In genomic region chr22:24555496-24556253, GRCh38 we compare ENCODE assay signal across 1 cellular context.
A peak's percentile ranks its signal among the peaks of the same experiment; 100 is the strongest.
TF ChIP-seq lines count a peak whose summit lies in the region.

SNRPD3 (plus strand) TSS chr22:24555999; CDS start chr22:24557675, 1,676 bp downstream.

TF ChIP-seq in K562, 482 proteins besides CTCF, POLR2A, EP300 and RAD21 (continued from another document and continues in another):
- TF ChIP-seq ZBTB5 (IDR thresholded peaks at IDR 0.05), result peak; percentile 57; the same call in 1 of the 2 replicates
- TF ChIP-seq CBX1 (IDR thresholded peaks at IDR 0.05; ENCODE audit: low read depth), result 0 out of 2 replicates have a peak, but pooled peaks have one; percentile 29
- no peak for TF ChIP-seq NCOA4 (IDR thresholded peaks at IDR 0.05; ENCODE audit: partially characterized antibody)
- no peak for TF ChIP-seq ZNF239 (CRISPR knock-in tag; IDR thresholded peaks at IDR 0.05)
- TF ChIP-seq ZNF280A (IDR thresholded peaks at IDR 0.05; ENCODE audit: low read depth, partially characterized antibody), result no peak
- no peak for TF ChIP-seq HMG20A (CRISPR knock-in tag; conservative IDR thresholded peaks at IDR 0.05)
- peak; percentile 78 for TF ChIP-seq ZNF143 (CRISPR knock-in tag; IDR thresholded peaks at IDR 0.05)
- TF ChIP-seq RBM17 (IDR thresholded peaks at IDR 0.05; ENCODE audit: borderline replicate concordance, low read depth, low read length), result no peak
- no peak for TF ChIP-seq ZBTB34 (CRISPR knock-in tag; IDR thresholded peaks at IDR 0.05)
- no peak for TF ChIP-seq HMGXB4 (CRISPR knock-in tag; IDR thresholded peaks at IDR 0.05)
- no peak for TF ChIP-seq ZNF778 (CRISPR knock-in tag; IDR thresholded peaks at IDR 0.05)
- no peak for TF ChIP-seq ZNF584 (CRISPR knock-in tag; IDR thresholded peaks at IDR 0.05; ENCODE audit: low read depth)
- peak; percentile 79 for TF ChIP-seq RB1 (IDR thresholded peaks at IDR 0.05; ENCODE audit: low read depth)
- no peak for TF ChIP-seq MAFG (tag; conservative IDR thresholded peaks at IDR 0.05)
- TF ChIP-seq FOXJ2 (tag; IDR thresholded peaks at IDR 0.05), result no peak
- TF ChIP-seq ZFP1 (CRISPR knock-in tag; IDR thresholded peaks at IDR 0.05), result no peak
- no peak for TF ChIP-seq PCBP2 (IDR thresholded peaks at IDR 0.05; ENCODE audit: low read depth, low read length, poor library complexity, severe bottlenecking)
- TF ChIP-seq ZNF197 (CRISPR knock-in tag; IDR thresholded peaks at IDR 0.05; ENCODE audit: low read depth), result no peak
- TF ChIP-seq CHAMP1 (IDR thresholded peaks at IDR 0.05), result no peak; the same call in 1 of the 2 replicates
- peak; percentile 91 for TF ChIP-seq PHF20 (IDR thresholded peaks at IDR 0.05; ENCODE audit: partially characterized antibody)
- TF ChIP-seq MAZ (CRISPR knock-in tag; conservative IDR thresholded peaks at IDR 0.05 in 1 of 2, IDR thresholded peaks at IDR 0.05 in 1 of 2), result peak; percentile 64 to 77; a peak in 3 of 4 replicates
- TF ChIP-seq HSF4 (CRISPR knock-in tag; IDR thresholded peaks at IDR 0.05; ENCODE audit: borderline replicate concordance), result no peak
- TF ChIP-seq TEAD1 (CRISPR knock-in tag; IDR thresholded peaks at IDR 0.05), result 0 out of 4 replicates have a peak, but pooled peaks of 1 of the 2 experiments have one; percentile 35
- TF ChIP-seq TCF7L2 (IDR thresholded peaks at IDR 0.05; ENCODE audit: low read depth, low read length), result no peak
- TF ChIP-seq U2AF2 (optimal IDR thresholded peaks at IDR 0.05; ENCODE audit: low read depth, low read length), result no peak
- TF ChIP-seq ZNF184 (CRISPR knock-in tag; IDR thresholded peaks at IDR 0.05), result no peak
- TF ChIP-seq PTRF (tag; IDR thresholded peaks at IDR 0.05), result no peak
- no peak for TF ChIP-seq BRD9 (IDR thresholded peaks at IDR 0.05; ENCODE audit: low read depth, partially characterized antibody)
- no peak for TF ChIP-seq ZNF695 (CRISPR knock-in tag; IDR thresholded peaks at IDR 0.05)
- TF ChIP-seq ZNF318 (IDR thresholded peaks at IDR 0.05; ENCODE audit: borderline replicate concordance in 1 of 2, low read depth in 1 of 2), result no peak
- TF ChIP-seq FOXJ3 (CRISPR knock-in tag; IDR thresholded peaks at IDR 0.05), result no peak
- TF ChIP-seq PHTF2 (CRISPR knock-in tag; IDR thresholded peaks at IDR 0.05), result no peak
- no peak for TF ChIP-seq ZNF785 (CRISPR knock-in tag; IDR thresholded peaks at IDR 0.05)
- TF ChIP-seq ZKSCAN8 (CRISPR knock-in tag; IDR thresholded peaks at IDR 0.05), result no peak
- TF ChIP-seq HINFP (tag; conservative IDR thresholded peaks at IDR 0.05; ENCODE audit: low read depth), result peak; percentile 87
- TF ChIP-seq ELK1 (CRISPR knock-in tag; IDR thresholded peaks at IDR 0.05), result no peak
- no peak for TF ChIP-seq SRSF9 (IDR thresholded peaks at IDR 0.05; ENCODE audit: borderline replicate concordance, low read depth, low read length)
- TF ChIP-seq IFI16 (CRISPR knock-in tag; IDR thresholded peaks at IDR 0.05), result no peak
- peak; percentile 69; the same call in 1 of the 2 replicates for TF ChIP-seq POLR2AphosphoS5 (IDR thresholded peaks at IDR 0.05; ENCODE audit: control insufficient read depth, insufficient read depth, low read depth, low read length)
- TF ChIP-seq ZNF668 (CRISPR knock-in tag; IDR thresholded peaks at IDR 0.05), result no peak
- no peak for TF ChIP-seq ZNF140 (CRISPR knock-in tag; IDR thresholded peaks at IDR 0.05)
- no peak for TF ChIP-seq ZNF212 (CRISPR knock-in tag; IDR thresholded peaks at IDR 0.05)
- no peak for TF ChIP-seq HNRNPK (IDR thresholded peaks at IDR 0.05; ENCODE audit: low read depth, low read length, poor library complexity, severe bottlenecking)
